In genomic region chr2:72864500-72864899, GRCh38 we compare ENCODE assay signal across 8 cellular contexts.
DNase-seq lines count a peak whose midpoint lies in the region; ATAC-seq, FAIRE-seq and TF ChIP-seq lines count a peak whose summit lies in the region.

No MANE protein-coding gene starts in this region.

- peak; percentile 2 for DNase-seq in stimulated activated naive CD4-positive, alpha-beta T cell treated with Interleukin-2 at 50 U/mL for 16 hours (lab: John Stamatoyannopoulos, UW)
- no peak for DNase-seq in stimulated activated naive CD4-positive, alpha-beta T cell (lab: John Stamatoyannopoulos, UW)
- DNase-seq in astrocyte of the cerebellum (ENCODE audit: low read depth) (peak; percentile 15), urothelium cell line (ENCODE audit: low spot score) (peak; percentile 76), RPMI8226 (no peak), NCI-H187 treated with DMSO at 0.1 percent for 48 hours (lab: John Stamatoyannopoulos, UW) (no peak), AML-193 (lab: John Stamatoyannopoulos, UW) (no peak)

- in situ Hi-C loops in astrocyte of the cerebellum (cut with HindIII; ENCODE audit: low sequenced_read_pairs), result no loop called here

- peak; percentile 47 for ATAC-seq in HG03060 (IDR thresholded peaks at IDR 0.05; ENCODE audit: low read depth, unreplicated experiment)

- no peak overlapping the region for H3K4me3 ChIP-seq in astrocyte of the cerebellum (ENCODE audit: low read depth, low read length)

- no peak for TF ChIP-seq CTCF in astrocyte of the cerebellum (IDR thresholded peaks at IDR 0.05; ENCODE audit: low read depth, low read length, missing control alignments)

- FAIRE-seq in urothelium cell line (lab: Jason Lieb, UNC), result no peak

Comparison
In these comparisons a context has a peak if more than half of its experiments do, and no peak if none do; other contexts are left out.
1. DNase-seq: peak in stimulated activated naive CD4-positive, alpha-beta T cell treated with Interleukin-2 at 50 U/mL for 16 hours (single experiment), astrocyte of the cerebellum (single experiment) and urothelium cell line (single experiment); none in stimulated activated naive CD4-positive, alpha-beta T cell (0 of 6), RPMI8226 (single experiment), NCI-H187 treated with DMSO at 0.1 percent for 48 hours (single experiment) and AML-193 (0 of 2).